In genomic region chr1:86821956-86822355, GRCh38 we compare ENCODE assay signal across 15 cellular contexts.
A peak's percentile ranks its signal among the peaks of the same experiment; 100 is the strongest.
DNase-seq lines count a peak whose midpoint lies in the region; ATAC-seq and TF ChIP-seq lines count a peak whose summit lies in the region.
"Had no signal": no experiment of that assay in that cellular context is flagged by ENCODE, and none has a peak within 500 bp of the region (broad histone marks: within the 10 kb centered on the region; RNA-seq: fewer than 3 reads in every experiment).

No MANE protein-coding gene starts in this region.

- H3K36me3 ChIP-seq in OCI-LY7 (ENCODE audit: insufficient read depth, low read length) (peaks cover 39% of the 10 kb centered on the region), trophoblast cell (ENCODE audit: control insufficient read depth in 1 of 2, insufficient read depth in 2 of 2, low read length in 2 of 2) (no peaks in the 10 kb centered on the region), GM23338 (ENCODE audit: insufficient read depth) (no peaks in the 10 kb centered on the region), left lung (no peaks in the 10 kb centered on the region)

- H3K4me3 Mint-ChIP-seq in GM23338 (no peak overlapping the region), endothelial cell (ENCODE audit: unreplicated experiment) (no peak overlapping the region)
- H3K4me3 Mint-ChIP-seq: CD4-positive, alpha-beta memory T cell had no signal

- no peak overlapping the region for H2BK5ac ChIP-seq in trophoblast cell (ENCODE audit: low read depth, low read length, poor library complexity)

- DNase-seq in OCI-LY7 (ENCODE audit: low spot score) (no peak), caudate nucleus (lab: John Stamatoyannopoulos, UW) (no peak), trophoblast cell (no peak), GM23338 (ENCODE audit: low spot score) (no peak), endothelial cell (ENCODE audit: low spot score) (no peak), left lung (no peak)
- DNase-seq: C1 segment of cervical spinal cord; Calu3; CD4-positive, alpha-beta memory T cell; COR-L47; DMS53; GF-D8; GOT3; H7; HCEC 1CT had no signal

- H3K9me2 ChIP-seq in OCI-LY7 (ENCODE audit: insufficient read depth, low read length) = no peaks in the 10 kb centered on the region
- no peaks in the 10 kb centered on the region for H3K9me2 ChIP-seq in GM23338 (ENCODE audit: insufficient read depth)

- H4K12ac ChIP-seq in trophoblast cell (ENCODE audit: low read depth, low read length) = no peak overlapping the region

- no peak overlapping the region for H3K4ac ChIP-seq in trophoblast cell (ENCODE audit: low read depth, low read length)

- H3K79me1 ChIP-seq in trophoblast cell (ENCODE audit: low read length) = no peaks in the 10 kb centered on the region

- no peak overlapping the region for H3K4me3 ChIP-seq in OCI-LY7 (ENCODE audit: low read depth, low read length, poor library complexity, severe bottlenecking)
- no peak overlapping the region for H3K4me3 ChIP-seq in trophoblast cell (ENCODE audit: low read depth, low read length)
- H3K4me3 ChIP-seq in GM23338 = no peak overlapping the region
- H3K4me3 ChIP-seq in left lung = no peak overlapping the region

- H3K4me1 Mint-ChIP-seq in GM23338 = peaks cover 22% of the 10 kb centered on the region
- H3K4me1 Mint-ChIP-seq in endothelial cell (ENCODE audit: unreplicated experiment) = no peaks in the 10 kb centered on the region

- H3K4me1 ChIP-seq in OCI-LY7 (ENCODE audit: insufficient read depth, low read length, poor library complexity, severe bottlenecking) (peaks cover 50% of the 10 kb centered on the region), trophoblast cell (ENCODE audit: control insufficient read depth in 1 of 2, insufficient read depth in 2 of 2, low read length in 2 of 2) (peaks cover 0 to 2% of the 10 kb centered on the region in 2 experiments), GM23338 (ENCODE audit: insufficient read depth) (peaks cover 12% of the 10 kb centered on the region), left lung (no peaks in the 10 kb centered on the region)

- H3K14ac ChIP-seq in trophoblast cell (ENCODE audit: low read length) = no peak overlapping the region

- peaks cover 13% of the 10 kb centered on the region; the same call in 1 of the 2 replicates for H3K79me2 ChIP-seq in OCI-LY7 (ENCODE audit: insufficient read depth, low read depth, low read length)
- no peaks in the 10 kb centered on the region for H3K79me2 ChIP-seq in trophoblast cell (ENCODE audit: control insufficient read depth, insufficient read depth, low read length, poor library complexity)
- no peaks in the 10 kb centered on the region for H3K79me2 ChIP-seq in GM23338 (replicated peaks; ENCODE audit: insufficient read depth)

- H4K91ac ChIP-seq in trophoblast cell (ENCODE audit: low read depth, low read length) = no peak overlapping the region

- no peak overlapping the region for H2AFZ ChIP-seq in OCI-LY7 (ENCODE audit: low read length)
- no peak overlapping the region for H2AFZ ChIP-seq in trophoblast cell (ENCODE audit: insufficient read depth, low read length, poor library complexity)
- no peak overlapping the region for H2AFZ ChIP-seq in GM23338

- peak overlapping the region; percentile 48 for H3K4me2 ChIP-seq in OCI-LY7 (ENCODE audit: low read length)
- no peak overlapping the region for H3K4me2 ChIP-seq in trophoblast cell (ENCODE audit: low read length)
- H3K4me2 ChIP-seq in GM23338 = no peak overlapping the region

- intact Hi-C loops in OCI-LY7 (cut with micrococcal nuclease; ENCODE audit: unreplicated experiment) = no loop called here
- intact Hi-C loops in left lung (cut with DNase I) = no loop called here

- H2BK12ac ChIP-seq in trophoblast cell (ENCODE audit: low read length) = peak overlapping the region; percentile 17

- no peak overlapping the region for H2AK5ac ChIP-seq in trophoblast cell (ENCODE audit: low read length)

- CTCF ChIA-PET in OCI-LY7 (lab: Charles Lee; ENCODE audit: unreplicated experiment) = no interaction called here

- H3K27ac ChIP-seq in OCI-LY7 (ENCODE audit: low read depth, low read length, poor library complexity, severe bottlenecking) = peak overlapping the region; percentile 9
- peak overlapping the region; percentile 20 for H3K27ac ChIP-seq in caudate nucleus (ENCODE audit: low read depth, low read length)
- H3K27ac ChIP-seq in trophoblast cell (ENCODE audit: low read depth, low read length) = no peak overlapping the region
- H3K27ac ChIP-seq in GM23338 (ENCODE audit: low read depth) = no peak overlapping the region
- no peak overlapping the region for H3K27ac ChIP-seq in left lung

- H3K9ac ChIP-seq in trophoblast cell (ENCODE audit: low read length) = no peak overlapping the region

- no peaks in the 10 kb centered on the region for H4K20me1 ChIP-seq in OCI-LY7 (ENCODE audit: insufficient read depth, low read length)
- no peaks in the 10 kb centered on the region for H4K20me1 ChIP-seq in GM23338 (replicated peaks; ENCODE audit: insufficient read depth)

- BruUV-seq in OCI-LY7 (replicated peaks; lab: Mats Ljungman, UMichigan) = no TSS peak

- H3K9me3 Mint-ChIP-seq in GM23338 (peaks cover 13% of the 10 kb centered on the region), endothelial cell (ENCODE audit: unreplicated experiment) (no peaks in the 10 kb centered on the region)

- whole genome bisulfite sequencing in trophoblast cell (ENCODE audit: extremely low coverage, insufficient coverage, insufficient read length) = no CpG with 5 or more reads among the region's 1 CpG

- POLR2A ChIA-PET in OCI-LY7 (lab: Charles Lee) = interaction anchor here (0.6 kb wide), 1 partner anchor 38 kb away, joined by 3 read pairs; no protein-coding TSS in a partner anchor

- no peak for TF ChIP-seq CTCF in OCI-LY7 (conservative IDR thresholded peaks at IDR 0.05; ENCODE audit: low read length)
- no peak for TF ChIP-seq CTCF in GM23338 (conservative IDR thresholded peaks at IDR 0.05; ENCODE audit: low read depth in 2 of 2)
- no peak for TF ChIP-seq CTCF in endothelial cell (IDR thresholded peaks at IDR 0.05; ENCODE audit: unreplicated experiment)
- no peak for TF ChIP-seq CTCF in left lung (IDR thresholded peaks at IDR 0.05)

- no peak overlapping the region for H4K8ac ChIP-seq in trophoblast cell (ENCODE audit: low read depth, low read length)

- H3K27ac Mint-ChIP-seq in GM23338 (no peak overlapping the region), endothelial cell (ENCODE audit: unreplicated experiment) (no peak overlapping the region)
- H3K27ac Mint-ChIP-seq: CD4-positive, alpha-beta memory T cell had no signal

- H3K27me3 Mint-ChIP-seq in GM23338 (ENCODE audit: insufficient read depth, low read depth, poor library complexity) (peaks cover 9% of the 10 kb centered on the region), endothelial cell (ENCODE audit: unreplicated experiment) (peaks cover 1% of the 10 kb centered on the region)

- no peak for ATAC-seq in GM23338
- ATAC-seq in left lung = no peak

- H3K23ac ChIP-seq in trophoblast cell (ENCODE audit: low read length) = no peak overlapping the region

- no peaks in the 10 kb centered on the region for H3F3A ChIP-seq in GM23338 (replicated peaks; ENCODE audit: low read depth)

- H3K9me3 ChIP-seq in OCI-LY7 (ENCODE audit: low read length) = no peaks in the 10 kb centered on the region
- H3K9me3 ChIP-seq in trophoblast cell (ENCODE audit: insufficient read depth, low read depth, low read length) = no peaks in the 10 kb centered on the region
- no peaks in the 10 kb centered on the region for H3K9me3 ChIP-seq in left lung

- peaks cover 9% of the 10 kb centered on the region; the same call in 1 of the 3 replicates for H3K36me3 Mint-ChIP-seq in GM23338 (ENCODE audit: low read depth)
- H3K36me3 Mint-ChIP-seq in endothelial cell (ENCODE audit: low read depth, unreplicated experiment) = no peaks in the 10 kb centered on the region
- H3K36me3 Mint-ChIP-seq: CD4-positive, alpha-beta memory T cell had no signal

- H3K18ac ChIP-seq in trophoblast cell (ENCODE audit: low read length) = no peak overlapping the region

- no peak overlapping the region for H2BK120ac ChIP-seq in trophoblast cell (ENCODE audit: insufficient read depth, low read length, poor library complexity)

- H3K27me3 ChIP-seq in trophoblast cell (ENCODE audit: insufficient read depth, low read length) (no peaks in the 10 kb centered on the region), GM23338 (ENCODE audit: insufficient read depth) (no peaks in the 10 kb centered on the region), left lung (no peaks in the 10 kb centered on the region)

TF ChIP-seq in GM23338, 12 proteins besides CTCF, POLR2A, EP300 and RAD21:
- TF ChIP-seq ZNF331 (CRISPR knock-in tag; IDR thresholded peaks at IDR 0.05; ENCODE audit: low read depth) (no peak), CREB1 (CRISPR knock-in tag; IDR thresholded peaks at IDR 0.05; ENCODE audit: low read depth) (no peak), POLR2AphosphoS5 (IDR thresholded peaks at IDR 0.05; ENCODE audit: low read depth) (no peak), EZH2phosphoT487 (IDR thresholded peaks at IDR 0.05; ENCODE audit: unreplicated experiment) (no peak), STAT1 (IDR thresholded peaks at IDR 0.05; ENCODE audit: unreplicated experiment) (no peak)

Comparison
In these comparisons a context has a peak if more than half of its experiments do, and no peak if none do; other contexts are left out.
1. H3K27ac ChIP-seq: peak in OCI-LY7 (single experiment) and caudate nucleus (single experiment); none in trophoblast cell (single experiment), GM23338 (single experiment) and left lung (0 of 2).